1 cellular context compared by ENCODE assay signal in the genomic region with DNA sequence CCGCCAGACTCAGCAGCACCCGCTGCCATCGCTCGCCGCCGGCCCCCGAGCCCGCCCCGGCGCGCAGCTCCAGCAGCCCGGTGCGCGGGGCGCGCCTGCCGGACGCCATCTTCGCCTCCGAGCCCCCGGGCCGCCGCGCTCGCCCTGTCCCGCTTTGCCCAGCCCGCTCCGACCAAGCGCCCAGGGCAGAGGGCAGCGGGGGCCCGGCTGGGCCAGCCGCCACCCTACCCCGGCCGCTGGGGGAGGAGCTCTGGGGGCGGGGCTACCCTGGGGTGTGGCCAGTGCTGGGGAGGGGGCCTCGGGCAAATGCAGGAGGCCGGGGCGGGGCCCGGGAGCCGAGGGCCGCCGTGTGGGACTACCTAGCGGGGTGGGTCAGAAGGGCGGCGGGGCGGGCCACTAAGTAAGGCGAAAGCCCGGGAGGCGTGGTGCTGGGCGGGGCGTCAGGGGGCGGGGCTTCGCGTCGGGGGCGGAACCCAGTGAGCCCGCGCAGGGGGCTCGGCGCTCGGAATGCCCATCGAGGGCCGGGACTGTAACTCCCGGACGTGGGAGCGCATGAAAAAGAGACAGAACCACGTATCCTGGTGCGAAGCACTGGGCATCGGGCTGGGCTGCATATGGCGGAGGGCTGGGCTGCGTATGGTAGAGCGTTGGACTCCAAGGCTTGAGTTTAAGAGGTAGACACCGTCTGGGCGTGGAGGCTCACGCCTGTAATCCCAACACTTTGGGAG.
TF ChIP-seq lines count a peak whose summit lies in the region.

A gene (minus strand): TSS at position 252 of the 728 bp plus-strand sequence. CDS start 143 bp downstream, at position 109.

TF ChIP-seq in HepG2, 621 proteins besides CTCF, POLR2A, EP300 and RAD21 (continued from another document and continues in another):
- TF ChIP-seq, protein P1, sequence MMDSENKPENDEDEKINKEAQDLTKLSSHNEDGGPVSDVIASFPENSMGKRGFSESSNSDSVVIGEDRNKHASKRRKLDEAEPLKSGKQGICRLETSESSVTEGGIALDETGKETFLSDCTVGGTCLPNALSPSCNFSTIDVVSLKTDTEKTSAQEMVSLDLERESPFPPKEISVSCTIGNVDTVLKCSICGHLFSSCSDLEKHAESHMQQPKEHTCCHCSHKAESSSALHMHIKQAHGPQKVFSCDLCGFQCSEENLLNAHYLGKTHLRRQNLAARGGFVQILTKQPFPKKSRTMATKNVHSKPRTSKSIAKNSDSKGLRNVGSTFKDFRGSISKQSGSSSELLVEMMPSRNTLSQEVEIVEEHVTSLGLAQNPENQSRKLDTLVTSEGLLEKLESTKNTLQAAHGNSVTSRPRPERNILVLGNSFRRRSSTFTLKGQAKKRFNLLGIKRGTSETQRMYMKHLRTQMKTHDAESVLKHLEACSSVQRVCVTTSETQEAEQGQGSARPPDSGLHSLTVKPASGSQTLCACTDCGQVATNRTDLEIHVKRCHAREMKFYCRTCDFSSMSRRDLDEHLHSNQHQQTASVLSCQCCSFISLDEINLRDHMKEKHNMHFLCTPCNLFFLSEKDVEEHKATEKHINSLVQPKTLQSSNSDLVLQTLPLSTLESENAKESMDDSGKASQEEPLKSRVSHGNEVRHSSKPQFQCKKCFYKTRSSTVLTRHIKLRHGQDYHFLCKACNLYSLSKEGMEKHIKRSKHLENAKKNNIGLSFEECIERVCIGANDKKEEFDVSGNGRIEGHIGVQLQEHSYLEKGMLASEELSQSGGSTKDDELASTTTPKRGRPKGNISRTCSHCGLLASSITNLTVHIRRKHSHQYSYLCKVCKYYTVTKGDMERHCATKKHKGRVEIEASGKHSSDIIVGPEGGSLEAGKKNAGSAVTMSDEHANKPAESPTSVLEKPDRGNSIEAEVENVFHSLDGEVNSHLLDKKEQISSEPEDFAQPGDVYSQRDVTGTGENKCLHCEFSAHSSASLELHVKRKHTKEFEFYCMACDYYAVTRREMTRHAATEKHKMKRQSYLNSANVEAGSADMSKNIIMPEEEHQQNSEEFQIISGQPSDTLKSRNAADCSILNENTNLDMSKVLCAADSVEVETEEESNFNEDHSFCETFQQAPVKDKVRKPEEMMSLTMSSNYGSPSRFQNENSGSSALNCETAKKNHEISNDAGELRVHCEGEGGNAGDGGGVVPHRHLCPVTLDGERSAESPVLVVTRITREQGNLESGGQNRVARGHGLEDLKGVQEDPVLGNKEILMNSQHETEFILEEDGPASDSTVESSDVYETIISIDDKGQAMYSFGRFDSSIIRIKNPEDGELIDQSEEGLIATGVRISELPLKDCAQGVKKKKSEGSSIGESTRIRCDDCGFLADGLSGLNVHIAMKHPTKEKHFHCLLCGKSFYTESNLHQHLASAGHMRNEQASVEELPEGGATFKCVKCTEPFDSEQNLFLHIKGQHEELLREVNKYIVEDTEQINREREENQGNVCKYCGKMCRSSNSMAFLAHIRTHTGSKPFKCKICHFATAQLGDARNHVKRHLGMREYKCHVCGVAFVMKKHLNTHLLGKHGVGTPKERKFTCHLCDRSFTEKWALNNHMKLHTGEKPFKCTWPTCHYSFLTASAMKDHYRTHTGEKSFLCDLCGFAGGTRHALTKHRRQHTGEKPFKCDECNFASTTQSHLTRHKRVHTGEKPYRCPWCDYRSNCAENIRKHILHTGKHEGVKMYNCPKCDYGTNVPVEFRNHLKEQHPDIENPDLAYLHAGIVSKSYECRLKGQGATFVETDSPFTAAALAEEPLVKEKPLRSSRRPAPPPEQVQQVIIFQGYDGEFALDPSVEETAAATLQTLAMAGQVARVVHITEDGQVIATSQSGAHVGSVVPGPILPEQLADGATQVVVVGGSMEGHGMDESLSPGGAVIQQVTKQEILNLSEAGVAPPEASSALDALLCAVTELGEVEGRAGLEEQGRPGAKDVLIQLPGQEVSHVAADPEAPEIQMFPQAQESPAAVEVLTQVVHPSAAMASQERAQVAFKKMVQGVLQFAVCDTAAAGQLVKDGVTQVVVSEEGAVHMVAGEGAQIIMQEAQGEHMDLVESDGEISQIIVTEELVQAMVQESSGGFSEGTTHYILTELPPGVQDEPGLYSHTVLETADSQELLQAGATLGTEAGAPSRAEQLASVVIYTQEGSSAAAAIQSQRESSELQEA (CRISPR knock-in tag; IDR thresholded peaks at IDR 0.05; ENCODE audit: not compliant biosample characterization), result peak; percentile 33
- TF ChIP-seq TP53 (CRISPR knock-in tag; conservative IDR thresholded peaks at IDR 0.05), result no peak
- TF ChIP-seq, protein P2, sequence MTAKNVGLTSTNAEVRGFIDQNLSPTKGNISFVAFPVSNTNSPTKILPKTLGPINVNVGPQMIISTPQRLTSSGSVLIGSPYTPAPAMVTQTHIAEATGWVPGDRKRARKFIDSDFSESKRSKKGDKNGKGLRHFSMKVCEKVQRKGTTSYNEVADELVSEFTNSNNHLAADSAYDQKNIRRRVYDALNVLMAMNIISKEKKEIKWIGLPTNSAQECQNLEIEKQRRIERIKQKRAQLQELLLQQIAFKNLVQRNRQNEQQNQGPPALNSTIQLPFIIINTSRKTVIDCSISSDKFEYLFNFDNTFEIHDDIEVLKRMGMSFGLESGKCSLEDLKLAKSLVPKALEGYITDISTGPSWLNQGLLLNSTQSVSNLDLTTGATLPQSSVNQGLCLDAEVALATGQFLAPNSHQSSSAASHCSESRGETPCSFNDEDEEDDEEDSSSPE (CRISPR knock-in tag; IDR thresholded peaks at IDR 0.05), result peak; percentile 80
- TF ChIP-seq RAD51 (IDR thresholded peaks at IDR 0.05; ENCODE audit: borderline replicate concordance), result no peak
- TF ChIP-seq SMAD9 (CRISPR knock-in tag; IDR thresholded peaks at IDR 0.05), result peak; percentile 50; the same call in 1 of the 2 replicates
- TF ChIP-seq ZNF12 (CRISPR knock-in tag; IDR thresholded peaks at IDR 0.05), result no peak
- TF ChIP-seq XRCC5 (optimal IDR thresholded peaks at IDR 0.05; ENCODE audit: low read length), result no peak
- no peak for TF ChIP-seq ZNF550 (CRISPR knock-in tag; IDR thresholded peaks at IDR 0.05; ENCODE audit: borderline replicate concordance)
- no peak for TF ChIP-seq MAFF (IDR thresholded peaks at IDR 0.05; ENCODE audit: low read depth, low read length)
- TF ChIP-seq TEAD2 (CRISPR knock-in tag; IDR thresholded peaks at IDR 0.05), result no peak
- TF ChIP-seq, protein P3, sequence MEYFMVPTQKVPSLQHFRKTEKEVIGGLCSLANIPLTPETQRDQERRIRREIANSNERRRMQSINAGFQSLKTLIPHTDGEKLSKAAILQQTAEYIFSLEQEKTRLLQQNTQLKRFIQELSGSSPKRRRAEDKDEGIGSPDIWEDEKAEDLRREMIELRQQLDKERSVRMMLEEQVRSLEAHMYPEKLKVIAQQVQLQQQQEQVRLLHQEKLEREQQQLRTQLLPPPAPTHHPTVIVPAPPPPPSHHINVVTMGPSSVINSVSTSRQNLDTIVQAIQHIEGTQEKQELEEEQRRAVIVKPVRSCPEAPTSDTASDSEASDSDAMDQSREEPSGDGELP (IDR thresholded peaks at IDR 0.05; ENCODE audit: borderline replicate concordance, low read depth), result no peak
- TF ChIP-seq, protein P4, sequence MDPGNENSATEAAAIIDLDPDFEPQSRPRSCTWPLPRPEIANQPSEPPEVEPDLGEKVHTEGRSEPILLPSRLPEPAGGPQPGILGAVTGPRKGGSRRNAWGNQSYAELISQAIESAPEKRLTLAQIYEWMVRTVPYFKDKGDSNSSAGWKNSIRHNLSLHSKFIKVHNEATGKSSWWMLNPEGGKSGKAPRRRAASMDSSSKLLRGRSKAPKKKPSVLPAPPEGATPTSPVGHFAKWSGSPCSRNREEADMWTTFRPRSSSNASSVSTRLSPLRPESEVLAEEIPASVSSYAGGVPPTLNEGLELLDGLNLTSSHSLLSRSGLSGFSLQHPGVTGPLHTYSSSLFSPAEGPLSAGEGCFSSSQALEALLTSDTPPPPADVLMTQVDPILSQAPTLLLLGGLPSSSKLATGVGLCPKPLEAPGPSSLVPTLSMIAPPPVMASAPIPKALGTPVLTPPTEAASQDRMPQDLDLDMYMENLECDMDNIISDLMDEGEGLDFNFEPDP (CRISPR knock-in tag; conservative IDR thresholded peaks at IDR 0.05), result no peak
- TF ChIP-seq SNAPC2 (CRISPR knock-in tag; IDR thresholded peaks at IDR 0.05), result no peak
- TF ChIP-seq, protein P5, sequence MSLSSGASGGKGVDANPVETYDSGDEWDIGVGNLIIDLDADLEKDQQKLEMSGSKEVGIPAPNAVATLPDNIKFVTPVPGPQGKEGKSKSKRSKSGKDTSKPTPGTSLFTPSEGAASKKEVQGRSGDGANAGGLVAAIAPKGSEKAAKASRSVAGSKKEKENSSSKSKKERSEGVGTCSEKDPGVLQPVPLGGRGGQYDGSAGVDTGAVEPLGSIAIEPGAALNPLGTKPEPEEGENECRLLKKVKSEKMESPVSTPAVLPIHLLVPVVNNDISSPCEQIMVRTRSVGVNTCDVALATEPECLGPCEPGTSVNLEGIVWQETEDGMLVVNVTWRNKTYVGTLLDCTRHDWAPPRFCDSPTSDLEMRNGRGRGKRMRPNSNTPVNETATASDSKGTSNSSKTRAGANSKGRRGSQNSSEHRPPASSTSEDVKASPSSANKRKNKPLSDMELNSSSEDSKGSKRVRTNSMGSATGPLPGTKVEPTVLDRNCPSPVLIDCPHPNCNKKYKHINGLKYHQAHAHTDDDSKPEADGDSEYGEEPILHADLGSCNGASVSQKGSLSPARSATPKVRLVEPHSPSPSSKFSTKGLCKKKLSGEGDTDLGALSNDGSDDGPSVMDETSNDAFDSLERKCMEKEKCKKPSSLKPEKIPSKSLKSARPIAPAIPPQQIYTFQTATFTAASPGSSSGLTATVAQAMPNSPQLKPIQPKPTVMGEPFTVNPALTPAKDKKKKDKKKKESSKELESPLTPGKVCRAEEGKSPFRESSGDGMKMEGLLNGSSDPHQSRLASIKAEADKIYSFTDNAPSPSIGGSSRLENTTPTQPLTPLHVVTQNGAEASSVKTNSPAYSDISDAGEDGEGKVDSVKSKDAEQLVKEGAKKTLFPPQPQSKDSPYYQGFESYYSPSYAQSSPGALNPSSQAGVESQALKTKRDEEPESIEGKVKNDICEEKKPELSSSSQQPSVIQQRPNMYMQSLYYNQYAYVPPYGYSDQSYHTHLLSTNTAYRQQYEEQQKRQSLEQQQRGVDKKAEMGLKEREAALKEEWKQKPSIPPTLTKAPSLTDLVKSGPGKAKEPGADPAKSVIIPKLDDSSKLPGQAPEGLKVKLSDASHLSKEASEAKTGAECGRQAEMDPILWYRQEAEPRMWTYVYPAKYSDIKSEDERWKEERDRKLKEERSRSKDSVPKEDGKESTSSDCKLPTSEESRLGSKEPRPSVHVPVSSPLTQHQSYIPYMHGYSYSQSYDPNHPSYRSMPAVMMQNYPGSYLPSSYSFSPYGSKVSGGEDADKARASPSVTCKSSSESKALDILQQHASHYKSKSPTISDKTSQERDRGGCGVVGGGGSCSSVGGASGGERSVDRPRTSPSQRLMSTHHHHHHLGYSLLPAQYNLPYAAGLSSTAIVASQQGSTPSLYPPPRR (CRISPR knock-in tag; IDR thresholded peaks at IDR 0.05; ENCODE audit: borderline replicate concordance), result peak; percentile 50; the same call in 1 of the 2 replicates
- TF ChIP-seq CREB1 (IDR thresholded peaks at IDR 0.05), result 0 out of 2 replicates have a peak, but pooled peaks have one; percentile 5
- TF ChIP-seq CREB1 (CRISPR knock-in tag; IDR thresholded peaks at IDR 0.05), result no peak
- peak; percentile 53; the same call in 1 of the 2 replicates for TF ChIP-seq ZNF337 (CRISPR knock-in tag; IDR thresholded peaks at IDR 0.05; ENCODE audit: borderline replicate concordance, low read depth)
- TF ChIP-seq NFE2L1 (CRISPR knock-in tag; IDR thresholded peaks at IDR 0.05; ENCODE audit: borderline replicate concordance), result no peak
- TF ChIP-seq ARNTL (CRISPR knock-in tag; IDR thresholded peaks at IDR 0.05), result peak; percentile 60
- TF ChIP-seq BORCS8-MEF2B (CRISPR knock-in tag; IDR thresholded peaks at IDR 0.05), result peak; percentile 56; the same call in 1 of the 2 replicates
- no peak for TF ChIP-seq SUZ12 (IDR thresholded peaks at IDR 0.05; ENCODE audit: low read depth, low read length)
- TF ChIP-seq ZNF619 (CRISPR knock-in tag; IDR thresholded peaks at IDR 0.05), result no peak; the same call in 1 of the 2 replicates
- no peak for TF ChIP-seq ZNF180 (CRISPR knock-in tag; IDR thresholded peaks at IDR 0.05; ENCODE audit: borderline replicate concordance, low read depth)
- TF ChIP-seq ADNP (CRISPR knock-in tag; IDR thresholded peaks at IDR 0.05), result no peak
- no peak for TF ChIP-seq ATF7 (IDR thresholded peaks at IDR 0.05)
- no peak for TF ChIP-seq ATF7 (CRISPR knock-in tag; IDR thresholded peaks at IDR 0.05)
- TF ChIP-seq HOXA5 (CRISPR knock-in tag; IDR thresholded peaks at IDR 0.05), result no peak
- TF ChIP-seq ZNF205 (CRISPR knock-in tag; IDR thresholded peaks at IDR 0.05), result no peak
- 0 out of 2 replicates have a peak, but pooled peaks have one; percentile 70 for TF ChIP-seq ZNF543 (CRISPR knock-in tag; IDR thresholded peaks at IDR 0.05)
- TF ChIP-seq, protein P6, sequence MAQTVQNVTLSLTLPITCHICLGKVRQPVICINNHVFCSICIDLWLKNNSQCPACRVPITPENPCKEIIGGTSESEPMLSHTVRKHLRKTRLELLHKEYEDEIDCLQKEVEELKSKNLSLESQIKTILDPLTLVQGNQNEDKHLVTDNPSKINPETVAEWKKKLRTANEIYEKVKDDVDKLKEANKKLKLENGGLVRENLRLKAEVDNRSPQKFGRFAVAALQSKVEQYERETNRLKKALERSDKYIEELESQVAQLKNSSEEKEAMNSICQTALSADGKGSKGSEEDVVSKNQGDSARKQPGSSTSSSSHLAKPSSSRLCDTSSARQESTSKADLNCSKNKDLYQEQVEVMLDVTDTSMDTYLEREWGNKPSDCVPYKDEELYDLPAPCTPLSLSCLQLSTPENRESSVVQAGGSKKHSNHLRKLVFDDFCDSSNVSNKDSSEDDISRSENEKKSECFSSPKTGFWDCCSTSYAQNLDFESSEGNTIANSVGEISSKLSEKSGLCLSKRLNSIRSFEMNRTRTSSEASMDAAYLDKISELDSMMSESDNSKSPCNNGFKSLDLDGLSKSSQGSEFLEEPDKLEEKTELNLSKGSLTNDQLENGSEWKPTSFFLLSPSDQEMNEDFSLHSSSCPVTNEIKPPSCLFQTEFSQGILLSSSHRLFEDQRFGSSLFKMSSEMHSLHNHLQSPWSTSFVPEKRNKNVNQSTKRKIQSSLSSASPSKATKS (CRISPR knock-in tag; IDR thresholded peaks at IDR 0.05), result no peak
- peak; percentile 76; the same call in 1 of the 2 replicates for TF ChIP-seq NFKB2 (CRISPR knock-in tag; IDR thresholded peaks at IDR 0.05; ENCODE audit: borderline replicate concordance)
- TF ChIP-seq ZNF546 (CRISPR knock-in tag; conservative IDR thresholded peaks at IDR 0.05), result no peak
- TF ChIP-seq FOXA1 (IDR thresholded peaks at IDR 0.05), result no peak
- peak; percentile 23; the same call in 1 of the 2 replicates for TF ChIP-seq FOXA1 (CRISPR knock-in tag; IDR thresholded peaks at IDR 0.05)
- TF ChIP-seq, protein P7, sequence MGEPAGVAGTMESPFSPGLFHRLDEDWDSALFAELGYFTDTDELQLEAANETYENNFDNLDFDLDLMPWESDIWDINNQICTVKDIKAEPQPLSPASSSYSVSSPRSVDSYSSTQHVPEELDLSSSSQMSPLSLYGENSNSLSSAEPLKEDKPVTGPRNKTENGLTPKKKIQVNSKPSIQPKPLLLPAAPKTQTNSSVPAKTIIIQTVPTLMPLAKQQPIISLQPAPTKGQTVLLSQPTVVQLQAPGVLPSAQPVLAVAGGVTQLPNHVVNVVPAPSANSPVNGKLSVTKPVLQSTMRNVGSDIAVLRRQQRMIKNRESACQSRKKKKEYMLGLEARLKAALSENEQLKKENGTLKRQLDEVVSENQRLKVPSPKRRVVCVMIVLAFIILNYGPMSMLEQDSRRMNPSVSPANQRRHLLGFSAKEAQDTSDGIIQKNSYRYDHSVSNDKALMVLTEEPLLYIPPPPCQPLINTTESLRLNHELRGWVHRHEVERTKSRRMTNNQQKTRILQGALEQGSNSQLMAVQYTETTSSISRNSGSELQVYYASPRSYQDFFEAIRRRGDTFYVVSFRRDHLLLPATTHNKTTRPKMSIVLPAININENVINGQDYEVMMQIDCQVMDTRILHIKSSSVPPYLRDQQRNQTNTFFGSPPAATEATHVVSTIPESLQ (CRISPR knock-in tag; conservative IDR thresholded peaks at IDR 0.05), result no peak
